1 cellular context compared by ENCODE assay signal in the genomic region with DNA sequence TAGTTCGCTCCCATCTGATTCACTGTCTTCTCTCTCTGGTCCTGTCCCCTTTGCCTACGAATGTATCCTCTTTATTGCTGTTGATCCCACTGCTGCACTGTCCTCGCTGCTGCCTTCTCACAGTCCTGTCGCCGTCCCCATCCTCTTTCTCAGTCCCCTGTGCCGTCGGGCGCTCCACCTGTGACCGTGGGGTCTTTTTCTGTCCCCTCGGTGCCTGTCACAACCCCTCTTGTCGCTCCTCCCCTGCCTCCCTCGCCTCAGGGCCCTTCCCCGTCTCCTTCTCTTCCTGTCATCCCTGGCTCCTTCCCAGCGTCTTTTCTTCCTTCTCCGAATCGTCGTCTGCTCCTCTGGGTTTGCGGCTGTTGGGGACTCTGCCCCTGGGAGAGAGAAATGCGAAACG.
TF ChIP-seq lines count a peak whose summit lies in the region.

No MANE protein-coding gene starts in this region.

TF ChIP-seq in A549, 52 proteins besides CTCF, POLR2A, EP300 and RAD21 (continued from another document):
- TF ChIP-seq MAZ (IDR thresholded peaks at IDR 0.05; ENCODE audit: borderline replicate concordance, low read depth, low read length), result no peak
- TF ChIP-seq CHD2 (IDR thresholded peaks at IDR 0.05; ENCODE audit: low read length, partially characterized antibody), result no peak
- TF ChIP-seq SREBF2 (IDR thresholded peaks at IDR 0.05), result no peak
- no peak for TF ChIP-seq MYC (IDR thresholded peaks at IDR 0.05; ENCODE audit: borderline replicate concordance, low read length)
- TF ChIP-seq EHMT2 (IDR thresholded peaks at IDR 0.05; ENCODE audit: low read depth), result no peak
- TF ChIP-seq, protein P1, sequence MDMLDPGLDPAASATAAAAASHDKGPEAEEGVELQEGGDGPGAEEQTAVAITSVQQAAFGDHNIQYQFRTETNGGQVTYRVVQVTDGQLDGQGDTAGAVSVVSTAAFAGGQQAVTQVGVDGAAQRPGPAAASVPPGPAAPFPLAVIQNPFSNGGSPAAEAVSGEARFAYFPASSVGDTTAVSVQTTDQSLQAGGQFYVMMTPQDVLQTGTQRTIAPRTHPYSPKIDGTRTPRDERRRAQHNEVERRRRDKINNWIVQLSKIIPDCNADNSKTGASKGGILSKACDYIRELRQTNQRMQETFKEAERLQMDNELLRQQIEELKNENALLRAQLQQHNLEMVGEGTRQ (IDR thresholded peaks at IDR 0.05), result no peak
- no peak for TF ChIP-seq CEBPB (IDR thresholded peaks at IDR 0.05)
- TF ChIP-seq KDM1A (IDR thresholded peaks at IDR 0.05; ENCODE audit: low read depth), result no peak
- no peak for TF ChIP-seq TFCP2L1 (CRISPR knock-in tag; IDR thresholded peaks at IDR 0.05)
